ENCODE assay signal across 15 cellular contexts in genomic region chr15:41951571-41951970, GRCh38.
"Had no signal": no experiment of that assay in that cellular context is flagged by ENCODE, and none has a peak within 500 bp of the region (broad histone marks: within the 10 kb centered on the region; RNA-seq: fewer than 3 reads in every experiment).

No MANE protein-coding gene starts in this region.

- H3K4me3 Mint-ChIP-seq: activated B cell treated with CpG ODN at 0.5 μM for 24 hours; activated CD4-positive, alpha-beta T cell treated with anti-CD3 and anti-CD28 coated beads, Interleukin-2, amount 10 ng/mL, durations not matched to agents 7 days and 5 days; activated naive CD4-positive, alpha-beta T cell treated with anti-CD3 and anti-CD28 coated beads, Interleukin-2, amount 10 ng/mL, durations not matched to agents 7 days and 5 days; effector memory CD8-positive, alpha-beta T cell; mesothelial cell of epicardium; stimulated activated naive CD8-positive, alpha-beta T cell treated with anti-CD3 and anti-CD28 coated beads, Interleukin-15, amount 100 ng/mL, for 72 hours had no signal

- H3K9me3 Mint-ChIP-seq: activated B cell treated with CpG ODN at 0.5 μM for 24 hours; activated CD4-positive, alpha-beta T cell treated with anti-CD3 and anti-CD28 coated beads, Interleukin-2, amount 10 ng/mL, durations not matched to agents 7 days and 5 days; activated naive CD4-positive, alpha-beta T cell treated with anti-CD3 and anti-CD28 coated beads, Interleukin-2, amount 10 ng/mL, durations not matched to agents 7 days and 5 days; activated T-helper 2 cell treated with anti-CD3 and anti-CD28 coated beads, Interferon-gamma antibody, Interleukin-2, Interleukin-4, amounts not matched to agents 10 μg/mL and 5 μg/mL and 100 μg/mL, durations not matched to agents 14 hours and 24 hours and 36 hours; effector memory CD8-positive, alpha-beta T cell; mesothelial cell of epicardium; stimulated activated naive CD8-positive, alpha-beta T cell treated with anti-CD3 and anti-CD28 coated beads, Interleukin-15, amount 100 ng/mL, for 72 hours had no signal

- H3K27me3 ChIP-seq: transverse colon had no signal

- H3K4me1 Mint-ChIP-seq: activated B cell treated with CpG ODN at 0.5 μM for 24 hours; stimulated activated naive CD8-positive, alpha-beta T cell treated with anti-CD3 and anti-CD28 coated beads, Interleukin-15, amount 100 ng/mL, for 72 hours had no signal

- H3K27ac ChIP-seq: parathyroid adenoma, SK-N-MC, transverse colon had no signal

- ATAC-seq: effector memory CD8-positive, alpha-beta T cell; stimulated activated naive CD8-positive, alpha-beta T cell treated with anti-CD3 and anti-CD28 coated beads, Interleukin-15, amount 100 ng/mL, for 72 hours had no signal

- H3K4me3 ChIP-seq: SK-N-MC, transverse colon had no signal

- H3K9me3 ChIP-seq: transverse colon had no signal

- H3K27ac Mint-ChIP-seq: activated B cell treated with CpG ODN at 0.5 μM for 24 hours; activated CD4-positive, alpha-beta T cell treated with anti-CD3 and anti-CD28 coated beads, Interleukin-2, amount 10 ng/mL, durations not matched to agents 7 days and 5 days; activated T-helper 2 cell treated with anti-CD3 and anti-CD28 coated beads, Interferon-gamma antibody, Interleukin-2, Interleukin-4, amounts not matched to agents 10 μg/mL and 5 μg/mL and 100 μg/mL, durations not matched to agents 14 hours and 24 hours and 36 hours; mesothelial cell of epicardium had no signal

- DNase-seq: activated B cell treated with CpG ODN at 0.5 μM for 24 hours; activated CD4-positive, alpha-beta T cell treated with anti-CD3 and anti-CD28 coated beads, Interleukin-2, amount 10 ng/mL, durations not matched to agents 7 days and 5 days; activated naive CD4-positive, alpha-beta T cell treated with anti-CD3 and anti-CD28 coated beads, Interleukin-2, amount 10 ng/mL, durations not matched to agents 7 days and 5 days; activated T-cell treated with anti-CD3 and anti-CD28 coated beads for 4 hours; central memory CD4-positive, alpha-beta T cell; effector memory CD8-positive, alpha-beta T cell; stimulated activated CD4-positive, alpha-beta T cell treated with anti-CD3 and anti-CD28 coated beads, Interleukin-15, amount 100 ng/mL, for 24 hours; stimulated activated CD4-positive, alpha-beta T cell treated with anti-CD3 and anti-CD28 coated beads, Interleukin-4, amount 100 ng/mL, for 24 hours; stimulated activated naive CD8-positive, alpha-beta T cell treated with anti-CD3 and anti-CD28 coated beads, Interleukin-15, amount 100 ng/mL, for 72 hours; T-helper 1 cell; transverse colon had no signal

- H3K27me3 Mint-ChIP-seq: activated B cell treated with CpG ODN at 0.5 μM for 24 hours; activated CD4-positive, alpha-beta T cell treated with anti-CD3 and anti-CD28 coated beads, Interleukin-2, amount 10 ng/mL, durations not matched to agents 7 days and 5 days; activated naive CD4-positive, alpha-beta T cell treated with anti-CD3 and anti-CD28 coated beads, Interleukin-2, amount 10 ng/mL, durations not matched to agents 7 days and 5 days; effector memory CD8-positive, alpha-beta T cell; stimulated activated naive CD8-positive, alpha-beta T cell treated with anti-CD3 and anti-CD28 coated beads, Interleukin-15, amount 100 ng/mL, for 72 hours had no signal
